In the genomic region with DNA sequence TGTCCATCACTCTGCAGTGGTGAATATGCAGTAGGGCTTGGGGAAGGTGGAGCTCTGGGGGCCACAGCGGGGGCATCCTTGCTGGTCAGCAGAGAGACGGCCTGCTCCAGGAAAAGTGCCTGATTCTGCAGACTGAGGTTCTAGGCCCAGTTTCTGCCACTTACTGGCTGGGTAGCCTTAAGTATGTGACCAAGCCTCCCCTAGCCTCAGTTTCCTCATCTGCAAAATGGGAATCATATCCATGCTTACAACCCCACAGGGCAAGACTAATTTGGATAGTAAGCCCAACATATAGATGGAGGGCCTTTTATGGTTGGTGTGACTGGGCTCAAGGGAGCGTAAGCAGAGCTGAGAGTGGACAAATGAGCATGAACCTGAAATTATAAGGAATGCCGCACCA, we compare ENCODE assay signal across 17 cellular contexts.
A peak's percentile ranks its signal among the peaks of the same experiment; 100 is the strongest.
DNase-seq lines count a peak whose midpoint lies in the region; ATAC-seq, FAIRE-seq and TF ChIP-seq lines count a peak whose summit lies in the region.
"Had no signal": no experiment of that assay in that cellular context is flagged by ENCODE, and none has a peak within 500 bp of the region (broad histone marks: within the 10 kb centered on the region; RNA-seq: fewer than 3 reads in every experiment).

No MANE protein-coding gene starts in this region.

- H3K4me2 ChIP-seq in OCI-LY1 (ENCODE audit: low read length) (no peak overlapping the region), endothelial cell of umbilical vein (ENCODE audit: insufficient read depth, low read length) (no peak overlapping the region)

- H3K36me3 Mint-ChIP-seq in activated naive CD8-positive, alpha-beta T cell: peaks cover 15% of the 10 kb centered on the region
- peaks cover 53% of the 10 kb centered on the region for H3K36me3 Mint-ChIP-seq in activated naive CD8-positive, alpha-beta T cell treated with anti-CD3 and anti-CD28 coated beads, Interleukin-2, amount 50 U/mL, for 24 hours (ENCODE audit: low read depth)

- no peaks in the 10 kb centered on the region for H3K27me3 Mint-ChIP-seq in activated naive CD8-positive, alpha-beta T cell
- no peaks in the 10 kb centered on the region for H3K27me3 Mint-ChIP-seq in activated naive CD8-positive, alpha-beta T cell treated with anti-CD3 and anti-CD28 coated beads, Interleukin-2, amount 50 U/mL, for 24 hours
- H3K27me3 Mint-ChIP-seq: IgD-negative memory B cell had no signal

- H4K20me1 ChIP-seq in OCI-LY1 (ENCODE audit: insufficient read depth, low read length) (no peaks in the 10 kb centered on the region), endothelial cell of umbilical vein (replicated peaks; ENCODE audit: control insufficient read depth, extremely low read depth, insufficient read depth, low read length) (no peaks in the 10 kb centered on the region)

- H3K27ac ChIP-seq in OCI-LY1 (ENCODE audit: low read depth, low read length, poor library complexity, severe bottlenecking) (peak overlapping the region; percentile 6), endothelial cell of umbilical vein (ENCODE audit: insufficient read depth, low read depth, low read length) (no peak overlapping the region), thyroid gland (no peak overlapping the region), left lung (no peak overlapping the region)

- peaks cover 4% of the 10 kb centered on the region for H3K9me3 Mint-ChIP-seq in activated naive CD8-positive, alpha-beta T cell (ENCODE audit: low read depth)
- no peaks in the 10 kb centered on the region for H3K9me3 Mint-ChIP-seq in activated naive CD8-positive, alpha-beta T cell treated with anti-CD3 and anti-CD28 coated beads, Interleukin-2, amount 50 U/mL, for 24 hours

- H3K4me1 ChIP-seq in OCI-LY1 (ENCODE audit: insufficient read depth, low read length, severe bottlenecking) (no peaks in the 10 kb centered on the region), endothelial cell of umbilical vein (ENCODE audit: control insufficient read depth, extremely low read depth, insufficient read depth, low read length) (no peaks in the 10 kb centered on the region), thyroid gland (peaks cover 36 to 42% of the 10 kb centered on the region in 2 donors), left lung (no peaks in the 10 kb centered on the region)

- H3K9me3 ChIP-seq in OCI-LY1 (ENCODE audit: low read length): no peaks in the 10 kb centered on the region
- no peaks in the 10 kb centered on the region for H3K9me3 ChIP-seq in endothelial cell of umbilical vein (replicated peaks; ENCODE audit: control insufficient read depth, insufficient read depth, low read length)
- no peaks in the 10 kb centered on the region for H3K9me3 ChIP-seq in thyroid gland
- H3K9me3 ChIP-seq in left lung: peaks cover 0 to under 1% of the 10 kb centered on the region in 2 donors

- H3K9me2 ChIP-seq in OCI-LY1 (ENCODE audit: low read depth, low read length): no peaks in the 10 kb centered on the region

- no peak overlapping the region for H3K9ac ChIP-seq in OCI-LY1 (ENCODE audit: low read length)
- H3K9ac ChIP-seq in endothelial cell of umbilical vein (replicated peaks; ENCODE audit: extremely low read depth, insufficient read depth, low read length): no peak overlapping the region

- no peaks in the 10 kb centered on the region for H3F3A ChIP-seq in OCI-LY1 (ENCODE audit: insufficient read depth, low read length)

- peak overlapping the region; percentile 76 for H3K27ac Mint-ChIP-seq in activated naive CD8-positive, alpha-beta T cell
- no peak overlapping the region for H3K27ac Mint-ChIP-seq in activated naive CD8-positive, alpha-beta T cell treated with anti-CD3 and anti-CD28 coated beads, Interleukin-2, amount 50 U/mL, for 24 hours

- H3K4me3 ChIP-seq in OCI-LY1 (ENCODE audit: low read depth, low read length, poor library complexity, severe bottlenecking): no peak overlapping the region
- H3K4me3 ChIP-seq in endothelial cell of umbilical vein (replicated peaks in 1 of 3; ENCODE audit: insufficient read depth in 1 of 3, low read depth in 1 of 3, low read length in 3 of 3): no peak overlapping the region
- H3K4me3 ChIP-seq in thyroid gland (replicated peaks in 1 of 3): no peak overlapping the region
- no peak overlapping the region for H3K4me3 ChIP-seq in left lung

- no peaks in the 10 kb centered on the region for H3K9me1 ChIP-seq in endothelial cell of umbilical vein (replicated peaks; ENCODE audit: control insufficient read depth, extremely low read depth, insufficient read depth, low read length)

- H3K4me3 Mint-ChIP-seq in activated naive CD8-positive, alpha-beta T cell: no peak overlapping the region
- no peak overlapping the region for H3K4me3 Mint-ChIP-seq in activated naive CD8-positive, alpha-beta T cell treated with anti-CD3 and anti-CD28 coated beads, Interleukin-2, amount 50 U/mL, for 24 hours
- H3K4me3 Mint-ChIP-seq: CD14-positive monocyte, IgD-negative memory B cell had no signal

- POLR2A ChIA-PET in endothelial cell of umbilical vein (lab: Charles Lee): no interaction called here

- H3K27me3 ChIP-seq in OCI-LY1 (ENCODE audit: insufficient read depth, low read length) (no peaks in the 10 kb centered on the region), endothelial cell of umbilical vein (ENCODE audit: control insufficient read depth in 2 of 2, insufficient read depth in 2 of 2, low read length in 2 of 2) (no peaks in the 10 kb centered on the region), thyroid gland (no peaks in the 10 kb centered on the region), left lung (no peaks in the 10 kb centered on the region)

- dilution Hi-C loops in endothelial cell of umbilical vein (cut with MboI; ENCODE audit: extremely low pct_ligation_motif_present, low sequenced_read_pairs): no loop called here

- peaks cover 40% of the 10 kb centered on the region for H3K4me1 Mint-ChIP-seq in activated naive CD8-positive, alpha-beta T cell (ENCODE audit: low read depth)
- H3K4me1 Mint-ChIP-seq in activated naive CD8-positive, alpha-beta T cell treated with anti-CD3 and anti-CD28 coated beads, Interleukin-2, amount 50 U/mL, for 24 hours: peaks cover 27% of the 10 kb centered on the region
- H3K4me1 Mint-ChIP-seq: CD14-positive monocyte had no signal

- DNase-seq in activated naive CD8-positive, alpha-beta T cell treated with anti-CD3 and anti-CD28 coated beads, Interleukin-2, amount 50 U/mL, for 24 hours: no peak
- DNase-seq in endothelial cell of umbilical vein (ENCODE audit: low read depth, low spot score) (no peak), thyroid gland (no peak), left lung (no peak), NCI-H187 treated with DMSO at 0.1 percent for 48 hours (lab: John Stamatoyannopoulos, UW) (no peak)
- DNase-seq: ACHN, AML-193, Calu3, DMS53, H7, NCI-H187, NCI-H526 treated with DMSO at 0.1 percent for 48 hours, SHP77 treated with DMSO at 0.1 percent for 48 hours had no signal

- no TSS peak for BruUV-seq in endothelial cell of umbilical vein (replicated peaks; lab: Mats Ljungman, UMichigan)

- H3K36me3 ChIP-seq in OCI-LY1 (ENCODE audit: insufficient read depth, low read length): peaks cover 96% of the 10 kb centered on the region
- H3K36me3 ChIP-seq in endothelial cell of umbilical vein (ENCODE audit: control insufficient read depth in 2 of 2, extremely low read depth in 1 of 2, insufficient read depth in 2 of 2, low read length in 2 of 2): peaks cover 0 to 22% of the 10 kb centered on the region in 2 experiments
- no peaks in the 10 kb centered on the region for H3K36me3 ChIP-seq in thyroid gland
- H3K36me3 ChIP-seq in left lung: peaks cover 0 to 59% of the 10 kb centered on the region in 2 donors

- ATAC-seq in activated naive CD8-positive, alpha-beta T cell treated with anti-CD3 and anti-CD28 coated beads, Interleukin-2, amount 50 U/mL, for 24 hours: no peak
- ATAC-seq in left lung: no peak

- TF ChIP-seq POLR2A in endothelial cell of umbilical vein (IDR thresholded peaks at IDR 0.05; ENCODE audit: low read depth, low read length) (no peak), thyroid gland (IDR thresholded peaks at IDR 0.05) (no peak)

- H2AFZ ChIP-seq in OCI-LY1 (ENCODE audit: low read length) (no peak overlapping the region), endothelial cell of umbilical vein (ENCODE audit: low read depth, low read length) (no peak overlapping the region)

- intact Hi-C loops in endothelial cell of umbilical vein (cut with micrococcal nuclease) (no loop called here), thyroid gland (cut with DNase I) (no loop called here), left lung (cut with DNase I) (no loop called here)

- H3K79me2 ChIP-seq in OCI-LY1 (ENCODE audit: insufficient read depth, low read length): no peaks in the 10 kb centered on the region
- H3K79me2 ChIP-seq in endothelial cell of umbilical vein (ENCODE audit: control insufficient read depth, insufficient read depth, low read length): no peaks in the 10 kb centered on the region

- peak; percentile 4 for FAIRE-seq in endothelial cell of umbilical vein (lab: Jason Lieb, UNC)

- 89 to 97% methylated on average over 3 to 4 of the region's 4 CpGs for WGBS in thyroid gland, 2 donors

- CTCF ChIA-PET in endothelial cell of umbilical vein (lab: Charles Lee): interaction anchor here (1.4 kb wide), 1 partner anchor 36 kb away, joined by 5 read pairs; no protein-coding TSS in a partner anchor

- TF ChIP-seq CTCF in OCI-LY1 (IDR thresholded peaks at IDR 0.05; ENCODE audit: low read length): no peak
- no peak for TF ChIP-seq CTCF in endothelial cell of umbilical vein (IDR thresholded peaks at IDR 0.05; ENCODE audit: extremely low read depth in 1 of 2, insufficient read depth in 1 of 2, low read depth in 1 of 2, low read length in 2 of 2)
- no peak for TF ChIP-seq CTCF in thyroid gland (IDR thresholded peaks at IDR 0.05)
- no peak for TF ChIP-seq CTCF in left lung (IDR thresholded peaks at IDR 0.05)

TF ChIP-seq in endothelial cell of umbilical vein, 7 proteins besides CTCF, POLR2A, EP300 and RAD21:
- TF ChIP-seq MYC (IDR thresholded peaks at IDR 0.05; ENCODE audit: low read depth, low read length): no peak
- no peak for TF ChIP-seq EZH2 (IDR thresholded peaks at IDR 0.05; ENCODE audit: borderline replicate concordance, low read depth, low read length, severe bottlenecking)
